Comparison of ENCODE assay signal across 22 cellular contexts in the genomic region with DNA sequence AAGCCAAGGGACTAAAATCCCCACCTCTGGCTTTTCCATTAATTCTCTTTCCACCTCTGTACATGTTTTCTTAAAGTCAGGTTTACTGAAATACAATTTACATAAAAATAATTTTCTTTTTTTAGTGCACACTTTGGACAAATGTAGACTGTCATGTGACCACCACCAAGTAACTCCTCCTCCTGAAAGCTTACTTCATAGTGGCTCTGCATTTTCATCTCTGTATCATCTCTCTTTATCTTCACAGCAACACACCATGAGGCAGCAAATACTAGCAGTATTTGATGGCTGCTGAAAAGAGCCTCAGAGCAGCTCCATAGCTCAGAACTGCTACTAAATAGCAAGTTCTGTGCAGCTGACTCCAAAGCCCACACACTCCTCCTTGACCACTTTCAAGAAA.
DNase-seq lines count a peak whose midpoint lies in the region; ATAC-seq and TF ChIP-seq lines count a peak whose summit lies in the region.
"Had no signal": no experiment of that assay in that cellular context is flagged by ENCODE, and none has a peak within 500 bp of the region (broad histone marks: within the 10 kb centered on the region; RNA-seq: fewer than 3 reads in every experiment).

No MANE protein-coding gene starts in this region.

- H3K4me1 ChIP-seq in BLaER1 treated with 17β-estradiol and CSF1 and Interleukin-3, amounts not matched to agents 10 nM and 100 nM: peaks cover 24 to 39% (median 29%) of the 10 kb centered on the region in 10 experiments
- H3K4me1 ChIP-seq: A549 had no signal

- H3K4me1 Mint-ChIP-seq in stimulated activated naive B cell treated with anti-CD40 and anti-IgM and Interleukin-4, amounts not matched to agents 10 μg/mL and 1 μg/mL and 100 μg/mL, for 72 hours: peaks cover 85 to 100% of the 10 kb centered on the region in 2 donors
- H3K4me1 Mint-ChIP-seq: CD4-positive, CD25-positive, alpha-beta regulatory T cell had no signal

- peaks cover 4 to 100% (median 90%) of the 10 kb centered on the region in 11 experiments; a peak in 17 of 22 replicates for H4K20me1 ChIP-seq in BLaER1 treated with 17β-estradiol and CSF1 and Interleukin-3, amounts not matched to agents 10 nM and 100 nM
- H4K20me1 ChIP-seq in SU-DHL-6 (ENCODE audit: low read depth, low read length): no peaks in the 10 kb centered on the region; the same call in 1 of the 2 replicates

- H3K27me3 Mint-ChIP-seq in stimulated activated naive B cell treated with anti-CD40 and anti-IgM and Interleukin-4, amounts not matched to agents 10 μg/mL and 1 μg/mL and 100 μg/mL, for 72 hours: no peaks in the 10 kb centered on the region

- no peak overlapping the region for H3K27ac ChIP-seq in BLaER1 treated with 17β-estradiol and CSF1 and Interleukin-3, amounts not matched to agents 10 nM and 100 nM
- H3K27ac ChIP-seq in SU-DHL-6 (ENCODE audit: low read depth, low read length): peak overlapping the region; percentile 6; the same call in 1 of the 2 replicates
- H3K27ac ChIP-seq: A549, Peyer's patch had no signal

- no peak overlapping the region for H3K9ac ChIP-seq in BLaER1 treated with 17β-estradiol and CSF1 and Interleukin-3, amounts not matched to agents 10 nM and 100 nM
- H3K9ac ChIP-seq in SU-DHL-6 (ENCODE audit: low read length): no peak overlapping the region

- peak; percentile 13 to 54 for DNase-seq in erythroblast (lab: John Stamatoyannopoulos, UW)
- no peak for DNase-seq in stimulated activated naive B cell treated with anti-CD40 and anti-IgM and Interleukin-4, amounts not matched to agents 10 μg/mL and 1 μg/mL and 100 μg/mL, for 72 hours
- DNase-seq in T1000 (lab: John Stamatoyannopoulos, UW): no peak
- DNase-seq in activated CD8-positive, alpha-beta memory T cell treated with anti-CD3 and anti-CD28 coated beads, Interleukin-2, amount 50 U/mL, for 48 hours: no peak
- DNase-seq: CD4-positive, CD25-positive, alpha-beta regulatory T cell; H7; KG1; NCI-H1092 treated with DMSO at 0.1 percent for 48 hours; NCI-H1436; NCI-H187; NCI-H2081 treated with DMSO at 0.1 percent for 48 hours; NCI-H2171; NCI-H226; NCI-H510A; NCI-H69; SHP77 treated with DMSO at 0.1 percent for 48 hours had no signal

- H3F3A ChIP-seq in SU-DHL-6 (ENCODE audit: insufficient read depth): no peaks in the 10 kb centered on the region

- no peaks in the 10 kb centered on the region for H3K9me3 Mint-ChIP-seq in stimulated activated naive B cell treated with anti-CD40 and anti-IgM and Interleukin-4, amounts not matched to agents 10 μg/mL and 1 μg/mL and 100 μg/mL, for 72 hours
- H3K9me3 Mint-ChIP-seq: CD4-positive, CD25-positive, alpha-beta regulatory T cell had no signal

- H3K36me3 ChIP-seq in BLaER1 treated with 17β-estradiol and CSF1 and Interleukin-3, amounts not matched to agents 10 nM and 100 nM: peaks cover 0 to 66% (median 0%) of the 10 kb centered on the region in 11 experiments; a peak in 7 of 22 replicates
- H3K36me3 ChIP-seq in SU-DHL-6 (ENCODE audit: low read length): no peaks in the 10 kb centered on the region; the same call in 1 of the 2 replicates
- H3K36me3 ChIP-seq: Peyer's patch had no signal

- H3K36me3 Mint-ChIP-seq in stimulated activated naive B cell treated with anti-CD40 and anti-IgM and Interleukin-4, amounts not matched to agents 10 μg/mL and 1 μg/mL and 100 μg/mL, for 72 hours: peaks cover 64 to 81% of the 10 kb centered on the region in 2 donors
- H3K36me3 Mint-ChIP-seq: CD4-positive, CD25-positive, alpha-beta regulatory T cell had no signal

- no peak for TF ChIP-seq CTCF in SU-DHL-6 (IDR thresholded peaks at IDR 0.05; ENCODE audit: insufficient read depth, low read length, poor library complexity, severe bottlenecking)

- H3K27ac Mint-ChIP-seq in stimulated activated naive B cell treated with anti-CD40 and anti-IgM and Interleukin-4, amounts not matched to agents 10 μg/mL and 1 μg/mL and 100 μg/mL, for 72 hours: peak overlapping the region; percentile 44

- no peaks in the 10 kb centered on the region for H3K9me2 ChIP-seq in SU-DHL-6 (replicated peaks; ENCODE audit: insufficient read depth, low read length)

- no peak overlapping the region for H3K4me3 ChIP-seq in BLaER1 treated with 17β-estradiol and CSF1 and Interleukin-3, amounts not matched to agents 10 nM and 100 nM
- H3K4me3 ChIP-seq in SU-DHL-6 (ENCODE audit: insufficient read depth, low read length, poor library complexity, severe bottlenecking): no peak overlapping the region
- H3K4me3 ChIP-seq: A549, Peyer's patch had no signal

- ATAC-seq in stimulated activated naive B cell treated with anti-CD40 and anti-IgM and Interleukin-4, amounts not matched to agents 10 μg/mL and 1 μg/mL and 100 μg/mL, for 72 hours (replicated peaks): no peak
- no peak for ATAC-seq in HG03139 (IDR thresholded peaks at IDR 0.05; ENCODE audit: unreplicated experiment)
- ATAC-seq: A549, HepG2 had no signal

- peak overlapping the region in 8 of 11 experiments; percentile 14 to 55 (median 34); a peak in 12 of 22 replicates for H3K4me2 ChIP-seq in BLaER1 treated with 17β-estradiol and CSF1 and Interleukin-3, amounts not matched to agents 10 nM and 100 nM
- no peak overlapping the region for H3K4me2 ChIP-seq in SU-DHL-6 (ENCODE audit: low read depth, low read length, poor library complexity, severe bottlenecking)
- H3K4me2 ChIP-seq: A549 had no signal

- H3K4me3 Mint-ChIP-seq in stimulated activated naive B cell treated with anti-CD40 and anti-IgM and Interleukin-4, amounts not matched to agents 10 μg/mL and 1 μg/mL and 100 μg/mL, for 72 hours: peak overlapping the region in 1 of 2 donors; percentile 49
- H3K4me3 Mint-ChIP-seq: CD4-positive, CD25-positive, alpha-beta regulatory T cell had no signal

- H3K27me3 ChIP-seq in BLaER1 treated with 17β-estradiol and CSF1 and Interleukin-3, amounts not matched to agents 10 nM and 100 nM: no peaks in the 10 kb centered on the region
- no peaks in the 10 kb centered on the region for H3K27me3 ChIP-seq in SU-DHL-6 (ENCODE audit: low read length)
- H3K27me3 ChIP-seq: Peyer's patch had no signal

- no peak overlapping the region for H2AFZ ChIP-seq in SU-DHL-6 (ENCODE audit: low read depth, low read length, severe bottlenecking)

- H3K79me2 ChIP-seq in SU-DHL-6 (ENCODE audit: insufficient read depth, low read length): peaks cover 99% of the 10 kb centered on the region

- H3K9me3 ChIP-seq in BLaER1 treated with 17β-estradiol and CSF1 and Interleukin-3, amounts not matched to agents 10 nM and 100 nM (replicated peaks in 1 of 11): no peaks in the 10 kb centered on the region
- H3K9me3 ChIP-seq in SU-DHL-6 (ENCODE audit: insufficient read depth, low read length): no peaks in the 10 kb centered on the region
- H3K9me3 ChIP-seq: A549, Peyer's patch had no signal

- no peak for TF ChIP-seq POLR2A in erythroblast (IDR thresholded peaks at IDR 0.05; ENCODE audit: low read length)

Comparison
In these comparisons a context has a peak if more than half of its experiments do, and no peak if none do; other contexts are left out.
1. DNase-seq: peak in erythroblast (2 of 2); none in stimulated activated naive B cell treated with anti-CD40 and anti-IgM and Interleukin-4, amounts not matched to agents 10 μg/mL and 1 μg/mL and 100 μg/mL, for 72 hours (single experiment), T1000 (single experiment) and activated CD8-positive, alpha-beta memory T cell treated with anti-CD3 and anti-CD28 coated beads, Interleukin-2, amount 50 U/mL, for 48 hours (single experiment).